Comparison of ENCODE assay signal across 8 cellular contexts in the genomic region with DNA sequence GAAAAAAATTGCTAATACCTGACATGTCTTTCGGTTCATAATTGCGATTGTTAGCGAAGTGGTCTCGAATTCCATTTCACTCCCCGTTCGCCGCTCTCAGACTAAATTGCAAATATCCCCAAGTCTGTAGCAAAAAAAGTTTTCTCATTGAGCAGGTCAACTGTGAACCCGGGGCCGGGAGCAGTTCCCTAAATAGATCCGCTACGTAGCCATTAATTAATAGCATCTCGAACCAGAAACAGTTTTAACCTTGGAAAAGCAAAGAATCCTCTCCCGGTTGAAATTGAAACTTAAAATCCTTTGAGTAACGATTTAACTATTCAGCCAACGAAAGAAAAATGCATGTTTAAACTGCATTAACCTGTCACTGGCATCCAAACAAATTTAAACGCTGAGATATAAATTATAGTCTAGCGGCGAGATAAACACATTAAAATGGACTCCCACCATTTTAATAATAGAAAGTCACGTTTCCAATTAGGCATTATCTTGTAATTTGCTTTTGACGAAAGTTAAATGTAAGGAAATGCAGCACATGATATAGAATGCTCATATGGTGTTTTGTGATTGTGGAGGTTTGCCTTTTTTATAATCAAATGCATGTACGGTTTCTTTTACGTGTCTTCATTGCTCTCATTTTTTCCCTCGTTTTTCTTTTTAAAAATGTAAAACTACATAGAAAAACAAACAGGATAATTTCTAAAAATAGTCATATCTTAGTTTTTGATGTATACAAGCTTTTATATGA. TPM values are rescaled to one million over a fixed set of nuclear protein-coding genes. Genes with fewer than 3 reads are reported as not detected.
DNase-seq lines count a peak whose midpoint lies in the region; ATAC-seq and TF ChIP-seq lines count a peak whose summit lies in the region.

No MANE protein-coding gene starts in this region.

- H3K27ac Mint-ChIP-seq in GM23338 = no peak overlapping the region
- H3K27ac Mint-ChIP-seq in activated naive CD8-positive, alpha-beta T cell treated with anti-CD3 and anti-CD28 coated beads for 36 hours = no peak overlapping the region

- peak overlapping the region; percentile 79 for H3K4me2 ChIP-seq in GM23338

- no peak for ATAC-seq in GM23338
- no peak for ATAC-seq in upper lobe of right lung
- no peak for ATAC-seq in HG03025 (IDR thresholded peaks at IDR 0.05; ENCODE audit: low FRiP score, unreplicated experiment)
- no peak for ATAC-seq in HG03139 (IDR thresholded peaks at IDR 0.05; ENCODE audit: unreplicated experiment)
- ATAC-seq in HG02642 (IDR thresholded peaks at IDR 0.05; ENCODE audit: poor library complexity, unreplicated experiment) = no peak

- H3K27me3 ChIP-seq in GM23338 (ENCODE audit: insufficient read depth) (peaks cover 87% of the 10 kb centered on the region), upper lobe of right lung (peaks cover 72% of the 10 kb centered on the region)

- H3K36me3 ChIP-seq in GM23338 (ENCODE audit: insufficient read depth) (no peaks in the 10 kb centered on the region), upper lobe of right lung (no peaks in the 10 kb centered on the region)

- no peaks in the 10 kb centered on the region for H3F3A ChIP-seq in GM23338 (replicated peaks; ENCODE audit: low read depth)

- no peaks in the 10 kb centered on the region for H3K9me2 ChIP-seq in GM23338 (ENCODE audit: insufficient read depth)

- peaks cover 62% of the 10 kb centered on the region for H3K27me3 Mint-ChIP-seq in GM23338 (ENCODE audit: insufficient read depth, low read depth, poor library complexity)
- H3K27me3 Mint-ChIP-seq in activated naive CD8-positive, alpha-beta T cell treated with anti-CD3 and anti-CD28 coated beads for 36 hours = peaks cover 79% of the 10 kb centered on the region

- no peak for DNase-seq in AG09309 (ENCODE audit: low read depth)
- peak; percentile 53 for DNase-seq in GM23338 (ENCODE audit: low spot score)
- no peak for DNase-seq in activated naive CD8-positive, alpha-beta T cell treated with anti-CD3 and anti-CD28 coated beads for 36 hours
- peak; percentile 61 for DNase-seq in left kidney (ENCODE audit: low read depth, low spot score)
- DNase-seq in upper lobe of right lung = no peak

- no peak for TF ChIP-seq CTCF in AG09309 (IDR thresholded peaks at IDR 0.05; ENCODE audit: control insufficient read depth, insufficient read depth, low read depth, low read length, missing control alignments)
- no peak for TF ChIP-seq CTCF in GM23338 (conservative IDR thresholded peaks at IDR 0.05; ENCODE audit: low read depth in 2 of 2)
- TF ChIP-seq CTCF in upper lobe of right lung (IDR thresholded peaks at IDR 0.05) = no peak

- peaks cover 12% of the 10 kb centered on the region for H3K9me3 ChIP-seq in upper lobe of right lung

- H3K4me3 ChIP-seq in AG09309 (ENCODE audit: control insufficient read depth, low read depth, low read length) = peak overlapping the region; percentile 35
- peak overlapping the region; percentile 56 for H3K4me3 ChIP-seq in GM23338
- H3K4me3 ChIP-seq in upper lobe of right lung = peak overlapping the region; percentile 37

- intact Hi-C loops in upper lobe of right lung (cut with DNase I) = no loop called here

- H2AFZ ChIP-seq in GM23338 = peak overlapping the region; percentile 87; the same call in 1 of the 2 replicates

- H3K4me1 ChIP-seq in GM23338 (ENCODE audit: insufficient read depth) (peaks cover 6% of the 10 kb centered on the region; the same call in 1 of the 2 replicates), upper lobe of right lung (no peaks in the 10 kb centered on the region)

- peak overlapping the region; percentile 78 for H3K4me3 Mint-ChIP-seq in GM23338
- peak overlapping the region; percentile 79 for H3K4me3 Mint-ChIP-seq in activated naive CD8-positive, alpha-beta T cell treated with anti-CD3 and anti-CD28 coated beads for 36 hours

- peaks cover 4% of the 10 kb centered on the region; the same call in 1 of the 3 replicates for H3K4me1 Mint-ChIP-seq in GM23338
- peaks cover 9% of the 10 kb centered on the region for H3K4me1 Mint-ChIP-seq in activated naive CD8-positive, alpha-beta T cell treated with anti-CD3 and anti-CD28 coated beads for 36 hours

- H3K9me3 Mint-ChIP-seq in GM23338 = peaks cover 4% of the 10 kb centered on the region; the same call in 2 of the 3 replicates
- peaks cover 8% of the 10 kb centered on the region for H3K9me3 Mint-ChIP-seq in activated naive CD8-positive, alpha-beta T cell treated with anti-CD3 and anti-CD28 coated beads for 36 hours

- no peaks in the 10 kb centered on the region for H3K79me2 ChIP-seq in GM23338 (replicated peaks; ENCODE audit: insufficient read depth)

- no peaks in the 10 kb centered on the region for H3K36me3 Mint-ChIP-seq in GM23338 (ENCODE audit: low read depth)
- H3K36me3 Mint-ChIP-seq in activated naive CD8-positive, alpha-beta T cell treated with anti-CD3 and anti-CD28 coated beads for 36 hours = peaks cover 6% of the 10 kb centered on the region

- H3K27ac ChIP-seq in GM23338 (ENCODE audit: low read depth) = no peak overlapping the region
- H3K27ac ChIP-seq in upper lobe of right lung = no peak overlapping the region

- no peaks in the 10 kb centered on the region for H4K20me1 ChIP-seq in GM23338 (replicated peaks; ENCODE audit: insufficient read depth)

TF ChIP-seq in GM23338, 12 proteins besides CTCF, POLR2A, EP300 and RAD21:
- no peak for TF ChIP-seq EZH2phosphoT487 (IDR thresholded peaks at IDR 0.05; ENCODE audit: unreplicated experiment)
- peak; percentile 68 for TF ChIP-seq EZH2 (IDR thresholded peaks at IDR 0.05; ENCODE audit: low read depth, unreplicated experiment)

RNA-seq across cellular contexts. Expression of a gene that starts 0.7 kb away (rescaled TPM):
- not detected in 2 replicates for total RNA-seq in GM23338 (2014; rRNA removed; shearing (Covaris generic))
- not detected in 2 replicates for polyA plus RNA-seq in GM23338 (2016; fragmentation: Nextera tagmentation; extraction: Ambion mirVana)
- not detected for total RNA-seq in activated naive CD8-positive, alpha-beta T cell treated with anti-CD3 and anti-CD28 coated beads for 36 hours
- not detected for total RNA-seq in upper lobe of right lung

RNA-seq across cellular contexts. Expression of a gene that starts 48.4 kb away (rescaled TPM):
- not detected in 2 replicates for total RNA-seq in GM23338 (2014; rRNA removed; shearing (Covaris generic))
- not detected in 2 replicates for polyA plus RNA-seq in GM23338 (2016; fragmentation: Nextera tagmentation; extraction: Ambion mirVana)
- total RNA-seq in activated naive CD8-positive, alpha-beta T cell treated with anti-CD3 and anti-CD28 coated beads for 36 hours = not detected
- total RNA-seq in upper lobe of right lung = not detected

Comparison
In these comparisons a context has a peak if more than half of its experiments do, and no peak if none do; other contexts are left out.
1. DNase-seq: peak in GM23338 (single experiment) and left kidney (single experiment); none in AG09309 (single experiment), activated naive CD8-positive, alpha-beta T cell treated with anti-CD3 and anti-CD28 coated beads for 36 hours (single experiment) and upper lobe of right lung (single experiment).
2. Peak in every context shown above with its lines, with median percentiles within 50 percentile points of each other: H3K4me3 ChIP-seq.